Comparison of ENCODE assay signal across 18 cellular contexts in genomic region chr5:74392698-74393431, GRCh38.
DNase-seq lines count a peak whose midpoint lies in the region; ATAC-seq and TF ChIP-seq lines count a peak whose summit lies in the region.
"Had no signal": no experiment of that assay in that cellular context is flagged by ENCODE, and none has a peak within 500 bp of the region (broad histone marks: within the 10 kb centered on the region; RNA-seq: fewer than 3 reads in every experiment).

No MANE protein-coding gene starts in this region.

- no peak for TF ChIP-seq EP300 in esophagus muscularis mucosa (IDR thresholded peaks at IDR 0.05)

- TF ChIP-seq CTCF in esophagus muscularis mucosa (IDR thresholded peaks at IDR 0.05): no peak
- no peak for TF ChIP-seq CTCF in CD4-positive, alpha-beta T cell (IDR thresholded peaks at IDR 0.05)

- no peaks in the 10 kb centered on the region for H3K4me1 Mint-ChIP-seq in CD4-positive, alpha-beta T cell (ENCODE audit: low read depth)
- H3K4me1 Mint-ChIP-seq: IgD-negative memory B cell had no signal

- intact Hi-C loops in esophagus muscularis mucosa (cut with DNase I): no loop called here
- intact Hi-C loops in CD4-positive, alpha-beta T cell (cut with DNase I, micrococcal nuclease): loop anchor here in 1 of 2 experiments (2.0 kb wide), 1 partner anchor 250 kb away; no protein-coding TSS in a partner anchor

- H3K4me1 ChIP-seq in esophagus muscularis mucosa: no peaks in the 10 kb centered on the region
- H3K4me1 ChIP-seq: left lung had no signal

- no peaks in the 10 kb centered on the region for H3K36me3 ChIP-seq in esophagus muscularis mucosa
- H3K36me3 ChIP-seq: left lung, upper lobe of left lung had no signal

- DNase-seq in DMS53 (lab: John Stamatoyannopoulos, UW): peak; percentile 35
- DNase-seq in DMS53 treated with DMSO at 0.1 percent for 48 hours (lab: John Stamatoyannopoulos, UW; ENCODE audit: unreplicated experiment): no peak
- DNase-seq in SK-MEL-5 (ENCODE audit: low read depth, low spot score): peak; percentile 25
- DNase-seq in esophagus muscularis mucosa (ENCODE audit: extremely low spot score): peak; percentile 68
- DNase-seq in renal cortical epithelial cell (ENCODE audit: low read depth): peak; percentile 78
- no peak for DNase-seq in activated CD4-positive, alpha-beta T cell treated with anti-CD3 and anti-CD28 coated beads for 4 hours
- DNase-seq in CD4-positive, alpha-beta T cell: no peak
- DNase-seq: activated CD4-positive, alpha-beta T cell treated with anti-CD3 and anti-CD28 coated beads, Interleukin-2, amount 50 U/mL, for 48 hours; activated naive CD4-positive, alpha-beta T cell; left lung; NCI-H187 treated with DMSO at 0.1 percent for 48 hours; stimulated activated CD4-positive, alpha-beta T cell treated with anti-CD3 and anti-CD28 coated beads, Interleukin-15, amount 100 ng/mL, for 24 hours; T-helper 1 cell; upper lobe of left lung had no signal

- H3K27ac Mint-ChIP-seq in CD4-positive, alpha-beta T cell: no peak overlapping the region
- H3K27ac Mint-ChIP-seq: IgD-negative memory B cell had no signal

- 80% methylated on average over 3 of the region's 3 CpGs for WGBS in esophagus muscularis mucosa

- POLR2A ChIA-PET in CD4-positive, alpha-beta T cell (lab: Charles Lee): no interaction called here

- CTCF ChIA-PET in CD4-positive, alpha-beta T cell (lab: Charles Lee): no interaction called here

- TF ChIP-seq POLR2A in esophagus muscularis mucosa (IDR thresholded peaks at IDR 0.05; ENCODE audit: low read depth): no peak

- H3K4me3 ChIP-seq in esophagus muscularis mucosa: no peak overlapping the region
- H3K4me3 ChIP-seq: coronary artery, left lung, upper lobe of left lung had no signal

- H3K9me3 ChIP-seq in esophagus muscularis mucosa: no peaks in the 10 kb centered on the region
- H3K9me3 ChIP-seq in CD4-positive, alpha-beta T cell (ENCODE audit: control insufficient read depth, low read length): no peaks in the 10 kb centered on the region
- H3K9me3 ChIP-seq: left lung, upper lobe of left lung had no signal

- H3K9me3 Mint-ChIP-seq in CD4-positive, alpha-beta T cell: no peaks in the 10 kb centered on the region
- H3K9me3 Mint-ChIP-seq: IgD-negative memory B cell had no signal

- H3K27ac ChIP-seq in esophagus muscularis mucosa (replicated peaks in 1 of 4): no peak overlapping the region
- H3K27ac ChIP-seq in CD4-positive, alpha-beta T cell (ENCODE audit: low read depth, low read length): no peak overlapping the region
- H3K27ac ChIP-seq: 22Rv1, coronary artery, left lung, upper lobe of left lung had no signal

- in situ Hi-C loops in SK-MEL-5 (cut with HindIII; ENCODE audit: low pct_unique_long_range_greater_than_20kb, low sequenced_read_pairs): no loop called here

- no peaks in the 10 kb centered on the region for H3K27me3 Mint-ChIP-seq in CD4-positive, alpha-beta T cell
- H3K27me3 Mint-ChIP-seq: IgD-negative memory B cell had no signal

- no peak overlapping the region for H3K4me3 Mint-ChIP-seq in CD4-positive, alpha-beta T cell
- H3K4me3 Mint-ChIP-seq: IgD-negative memory B cell had no signal

- H3K36me3 Mint-ChIP-seq in CD4-positive, alpha-beta T cell (ENCODE audit: low read depth): no peaks in the 10 kb centered on the region
- H3K36me3 Mint-ChIP-seq: IgD-negative memory B cell had no signal

- no peak for ATAC-seq in GM19452 (IDR thresholded peaks at IDR 0.05; ENCODE audit: unreplicated experiment)
- no peak for ATAC-seq in CD4-positive, alpha-beta T cell (ENCODE audit: poor library complexity)
- ATAC-seq: left lung had no signal

- no peaks in the 10 kb centered on the region for H3K27me3 ChIP-seq in esophagus muscularis mucosa
- H3K27me3 ChIP-seq in CD4-positive, alpha-beta T cell (ENCODE audit: control insufficient read depth, insufficient read depth, low read length): no peaks in the 10 kb centered on the region
- H3K27me3 ChIP-seq: left lung, upper lobe of left lung had no signal

Comparison
In these comparisons a context has a peak if more than half of its experiments do, and no peak if none do; other contexts are left out.
1. DNase-seq: peak in DMS53 (single experiment), SK-MEL-5 (single experiment), esophagus muscularis mucosa (single experiment) and renal cortical epithelial cell (single experiment); none in DMS53 treated with DMSO at 0.1 percent for 48 hours (single experiment), activated CD4-positive, alpha-beta T cell treated with anti-CD3 and anti-CD28 coated beads for 4 hours (0 of 2) and CD4-positive, alpha-beta T cell (0 of 10).